Comparison of ENCODE assay signal across 18 cellular contexts in genomic region chr2:112277591-112278220, GRCh38. TPM values are rescaled to one million over a fixed set of nuclear protein-coding genes. Genes with fewer than 3 reads are reported as not detected.
DNase-seq lines count a peak whose midpoint lies in the region; ATAC-seq and TF ChIP-seq lines count a peak whose summit lies in the region.
"Had no signal": no experiment of that assay in that cellular context is flagged by ENCODE, and none has a peak within 500 bp of the region (broad histone marks: within the 10 kb centered on the region; RNA-seq: fewer than 3 reads in every experiment).

No MANE protein-coding gene starts in this region.

- DNase-seq in trophoblast cell (no peak), HUDEP-2 (lab: John Stamatoyannopoulos, UW; ENCODE audit: unreplicated experiment in 76 of 76) (no peak)
- no peak for DNase-seq in natural killer cell treated with Interleukin-12 subunit alpha and Interleukin-12 subunit beta and Interleukin-15 and Interleukin-18, amount 100 ng/mL, for 72 hours (ENCODE audit: low spot score)
- no peak for DNase-seq in stimulated activated CD4-positive, alpha-beta T cell treated with anti-CD3 and anti-CD28 coated beads, Interleukin-15, amount 100 ng/mL, for 24 hours
- DNase-seq: activated naive CD4-positive, alpha-beta T cell treated with anti-CD3 and anti-CD28 coated beads, Interleukin-2, amount 10 ng/mL, durations not matched to agents 7 days and 5 days; BE2C; esophagus squamous epithelium; hippocampal formation; kidney glomerular epithelial cell; midbrain; NCI-H187 treated with DMSO at 0.1 percent for 48 hours; NCI-H526 treated with DMSO at 0.1 percent for 48 hours; Peyer's patch had no signal

- peak overlapping the region in 10 of 11 experiments; percentile 4 to 94 (median 78); a peak in 13 of 22 replicates for H3K4me2 ChIP-seq in BLaER1 treated with 17β-estradiol and CSF1 and Interleukin-3, amounts not matched to agents 10 nM and 100 nM
- H3K4me2 ChIP-seq in DOHH2 (ENCODE audit: low read length), result peak overlapping the region; percentile 59
- peak overlapping the region; percentile 77 for H3K4me2 ChIP-seq in neural cell (ENCODE audit: low read length)
- no peak overlapping the region for H3K4me2 ChIP-seq in trophoblast cell (ENCODE audit: low read length)

- no peaks in the 10 kb centered on the region for H3K36me3 ChIP-seq in BLaER1 treated with 17β-estradiol and CSF1 and Interleukin-3, amounts not matched to agents 10 nM and 100 nM
- H3K36me3 ChIP-seq in DOHH2 (ENCODE audit: control insufficient read depth, low read length), result peaks cover 4% of the 10 kb centered on the region
- no peaks in the 10 kb centered on the region for H3K36me3 ChIP-seq in neural cell (ENCODE audit: insufficient read depth, low read length)
- H3K36me3 ChIP-seq in trophoblast cell (ENCODE audit: control insufficient read depth in 1 of 2, insufficient read depth in 2 of 2, low read length in 2 of 2), result no peaks in the 10 kb centered on the region
- H3K36me3 ChIP-seq: BE2C, esophagus squamous epithelium, Peyer's patch had no signal

- H3K4me3 Mint-ChIP-seq in activated T-helper 17 cell treated with anti-CD3 and anti-CD28 coated beads, Interleukin-2, amount 50 U/mL, for 72 hours, result peak overlapping the region; percentile 86
- H3K4me3 Mint-ChIP-seq in natural killer cell treated with Interleukin-12 subunit alpha and Interleukin-12 subunit beta and Interleukin-15 and Interleukin-18, amount 100 ng/mL, for 72 hours, result no peak overlapping the region

- H2BK5ac ChIP-seq in trophoblast cell (ENCODE audit: low read depth, low read length, poor library complexity), result no peak overlapping the region

- no CpG with 5 or more reads among the region's 5 CpGs for WGBS in trophoblast cell (ENCODE audit: extremely low coverage, insufficient coverage, insufficient read length)

- no peak for TF ChIP-seq EP300 in neural cell (conservative IDR thresholded peaks at IDR 0.05; ENCODE audit: poor library complexity, severe bottlenecking)

- TF ChIP-seq CTCF in DOHH2 (IDR thresholded peaks at IDR 0.05; ENCODE audit: low read depth, low read length, poor library complexity, severe bottlenecking), result no peak
- TF ChIP-seq CTCF in neural cell (IDR thresholded peaks at IDR 0.05; ENCODE audit: poor library complexity, severe bottlenecking), result no peak

- no peaks in the 10 kb centered on the region for H4K20me1 ChIP-seq in BLaER1 treated with 17β-estradiol and CSF1 and Interleukin-3, amounts not matched to agents 10 nM and 100 nM
- no peaks in the 10 kb centered on the region for H4K20me1 ChIP-seq in DOHH2 (ENCODE audit: control insufficient read depth, insufficient read depth, low read depth, low read length)
- H4K20me1 ChIP-seq in neural cell (ENCODE audit: insufficient read depth), result no peaks in the 10 kb centered on the region

- H2BK120ac ChIP-seq in trophoblast cell (ENCODE audit: insufficient read depth, low read length, poor library complexity), result no peak overlapping the region

- H4K91ac ChIP-seq in trophoblast cell (ENCODE audit: low read depth, low read length), result no peak overlapping the region

- H3K4me3 ChIP-seq in BLaER1 treated with 17β-estradiol and CSF1 and Interleukin-3, amounts not matched to agents 10 nM and 100 nM, result no peak overlapping the region
- H3K4me3 ChIP-seq in DOHH2 (ENCODE audit: low read length) (peak overlapping the region; percentile 85), neural cell (ENCODE audit: low read length) (peak overlapping the region; percentile 94), trophoblast cell (ENCODE audit: low read depth, low read length) (no peak overlapping the region)
- H3K4me3 ChIP-seq: Peyer's patch had no signal

- no peaks in the 10 kb centered on the region for H3K27me3 Mint-ChIP-seq in activated T-helper 17 cell treated with anti-CD3 and anti-CD28 coated beads, Interleukin-2, amount 50 U/mL, for 72 hours
- no peaks in the 10 kb centered on the region for H3K27me3 Mint-ChIP-seq in natural killer cell treated with Interleukin-12 subunit alpha and Interleukin-12 subunit beta and Interleukin-15 and Interleukin-18, amount 100 ng/mL, for 72 hours
- H3K27me3 Mint-ChIP-seq: type B pancreatic cell had no signal

- no peak overlapping the region; a peak in 1 of 22 replicates for H3K9ac ChIP-seq in BLaER1 treated with 17β-estradiol and CSF1 and Interleukin-3, amounts not matched to agents 10 nM and 100 nM
- no peak overlapping the region for H3K9ac ChIP-seq in neural cell (ENCODE audit: low read length)
- no peak overlapping the region for H3K9ac ChIP-seq in trophoblast cell (ENCODE audit: low read length)

- H3F3A ChIP-seq in DOHH2 (ENCODE audit: control insufficient read depth, insufficient read depth) (peaks cover 8% of the 10 kb centered on the region), neural cell (ENCODE audit: insufficient read depth, low read length, poor library complexity, severe bottlenecking) (no peaks in the 10 kb centered on the region)

- H4K8ac ChIP-seq in trophoblast cell (ENCODE audit: low read depth, low read length), result no peak overlapping the region

- no peak overlapping the region for H3K23ac ChIP-seq in trophoblast cell (ENCODE audit: low read length)

- TF ChIP-seq RAD21 in neural cell (conservative IDR thresholded peaks at IDR 0.05), result no peak

- no peaks in the 10 kb centered on the region for H3K9me2 ChIP-seq in DOHH2 (replicated peaks; ENCODE audit: control insufficient read depth, low read length)
- H3K9me2 ChIP-seq in neural cell (ENCODE audit: insufficient read depth, low read length), result no peaks in the 10 kb centered on the region

- no peaks in the 10 kb centered on the region for H3K36me3 Mint-ChIP-seq in activated T-helper 17 cell treated with anti-CD3 and anti-CD28 coated beads, Interleukin-2, amount 50 U/mL, for 72 hours (ENCODE audit: low read depth)
- no peaks in the 10 kb centered on the region for H3K36me3 Mint-ChIP-seq in natural killer cell treated with Interleukin-12 subunit alpha and Interleukin-12 subunit beta and Interleukin-15 and Interleukin-18, amount 100 ng/mL, for 72 hours
- H3K36me3 Mint-ChIP-seq: activated naive CD4-positive, alpha-beta T cell treated with anti-CD3 and anti-CD28 coated beads, Interleukin-2, amount 10 ng/mL, durations not matched to agents 7 days and 5 days; type B pancreatic cell had no signal

- H3K18ac ChIP-seq in trophoblast cell (ENCODE audit: low read length), result no peak overlapping the region

- H2AFZ ChIP-seq in neural cell (ENCODE audit: low read depth, low read length) (no peak overlapping the region), trophoblast cell (ENCODE audit: insufficient read depth, low read length, poor library complexity) (no peak overlapping the region)

- no peak overlapping the region for H3K4ac ChIP-seq in trophoblast cell (ENCODE audit: low read depth, low read length)

- no peak overlapping the region for H3K14ac ChIP-seq in trophoblast cell (ENCODE audit: low read length)

- no peaks in the 10 kb centered on the region for H3K9me3 ChIP-seq in BLaER1 treated with 17β-estradiol and CSF1 and Interleukin-3, amounts not matched to agents 10 nM and 100 nM (replicated peaks in 1 of 11)
- H3K9me3 ChIP-seq in DOHH2 (ENCODE audit: control insufficient read depth, insufficient read depth, low read length), result no peaks in the 10 kb centered on the region
- H3K9me3 ChIP-seq in neural cell (ENCODE audit: low read length), result no peaks in the 10 kb centered on the region
- H3K9me3 ChIP-seq in trophoblast cell (ENCODE audit: insufficient read depth, low read depth, low read length), result no peaks in the 10 kb centered on the region
- H3K9me3 ChIP-seq: BE2C, esophagus squamous epithelium, Peyer's patch had no signal

- no peak overlapping the region for H2AK5ac ChIP-seq in trophoblast cell (ENCODE audit: low read length)

- H2BK12ac ChIP-seq in trophoblast cell (ENCODE audit: low read length), result no peak overlapping the region

- ATAC-seq in activated T-helper 17 cell treated with anti-CD3 and anti-CD28 coated beads, Interleukin-2, amount 50 U/mL, for 72 hours (replicated peaks), result no peak
- no peak for ATAC-seq in natural killer cell treated with Interleukin-12 subunit alpha and Interleukin-12 subunit beta and Interleukin-15 and Interleukin-18, amount 100 ng/mL, for 72 hours

- H3K27ac ChIP-seq in BLaER1 treated with 17β-estradiol and CSF1 and Interleukin-3, amounts not matched to agents 10 nM and 100 nM, result no peak overlapping the region
- H3K27ac ChIP-seq in DOHH2 (ENCODE audit: low read depth, low read length), result no peak overlapping the region
- no peak overlapping the region for H3K27ac ChIP-seq in neural cell (ENCODE audit: low read length)
- no peak overlapping the region for H3K27ac ChIP-seq in trophoblast cell (ENCODE audit: low read depth, low read length)
- H3K27ac ChIP-seq: Peyer's patch had no signal

- H3K79me2 ChIP-seq in DOHH2 (ENCODE audit: control insufficient read depth, low read length) (peaks cover 19% of the 10 kb centered on the region), neural cell (replicated peaks; ENCODE audit: insufficient read depth, low read length) (peaks cover 4% of the 10 kb centered on the region), trophoblast cell (ENCODE audit: control insufficient read depth, insufficient read depth, low read length, poor library complexity) (peaks cover 4% of the 10 kb centered on the region)

- peak overlapping the region; percentile 33 for H3K27ac Mint-ChIP-seq in activated T-helper 17 cell treated with anti-CD3 and anti-CD28 coated beads, Interleukin-2, amount 50 U/mL, for 72 hours
- H3K27ac Mint-ChIP-seq in natural killer cell treated with Interleukin-12 subunit alpha and Interleukin-12 subunit beta and Interleukin-15 and Interleukin-18, amount 100 ng/mL, for 72 hours, result no peak overlapping the region
- H3K27ac Mint-ChIP-seq: activated naive CD4-positive, alpha-beta T cell treated with anti-CD3 and anti-CD28 coated beads, Interleukin-2, amount 10 ng/mL, durations not matched to agents 7 days and 5 days; type B pancreatic cell had no signal

- no peak overlapping the region for H4K12ac ChIP-seq in trophoblast cell (ENCODE audit: low read depth, low read length)

- H3K4me1 ChIP-seq in BLaER1 treated with 17β-estradiol and CSF1 and Interleukin-3, amounts not matched to agents 10 nM and 100 nM, result peaks cover 6 to 30% (median 19%) of the 10 kb centered on the region in 10 experiments; a peak in 19 of 20 replicates
- H3K4me1 ChIP-seq in DOHH2 (ENCODE audit: control insufficient read depth, low read length) (peaks cover 22% of the 10 kb centered on the region), trophoblast cell (ENCODE audit: control insufficient read depth in 1 of 2, insufficient read depth in 2 of 2, low read length in 2 of 2) (no peaks in the 10 kb centered on the region)
- H3K4me1 ChIP-seq: BE2C had no signal

- H3K9me3 Mint-ChIP-seq in activated T-helper 17 cell treated with anti-CD3 and anti-CD28 coated beads, Interleukin-2, amount 50 U/mL, for 72 hours, result no peaks in the 10 kb centered on the region
- H3K9me3 Mint-ChIP-seq in natural killer cell treated with Interleukin-12 subunit alpha and Interleukin-12 subunit beta and Interleukin-15 and Interleukin-18, amount 100 ng/mL, for 72 hours, result no peaks in the 10 kb centered on the region
- H3K9me3 Mint-ChIP-seq: activated naive CD4-positive, alpha-beta T cell treated with anti-CD3 and anti-CD28 coated beads, Interleukin-2, amount 10 ng/mL, durations not matched to agents 7 days and 5 days; type B pancreatic cell had no signal

- no peaks in the 10 kb centered on the region for H3K27me3 ChIP-seq in BLaER1 treated with 17β-estradiol and CSF1 and Interleukin-3, amounts not matched to agents 10 nM and 100 nM
- H3K27me3 ChIP-seq in DOHH2 (ENCODE audit: control insufficient read depth, low read length) (no peaks in the 10 kb centered on the region), neural cell (ENCODE audit: insufficient read depth, low read depth, low read length) (no peaks in the 10 kb centered on the region), trophoblast cell (ENCODE audit: insufficient read depth, low read length) (no peaks in the 10 kb centered on the region)
- H3K27me3 ChIP-seq: BE2C, esophagus squamous epithelium, Peyer's patch had no signal

- peaks cover 8% of the 10 kb centered on the region for H3K79me1 ChIP-seq in trophoblast cell (ENCODE audit: low read length)

- H3K4me1 Mint-ChIP-seq in activated T-helper 17 cell treated with anti-CD3 and anti-CD28 coated beads, Interleukin-2, amount 50 U/mL, for 72 hours, result peaks cover 10% of the 10 kb centered on the region
- H3K4me1 Mint-ChIP-seq in natural killer cell treated with Interleukin-12 subunit alpha and Interleukin-12 subunit beta and Interleukin-15 and Interleukin-18, amount 100 ng/mL, for 72 hours (ENCODE audit: low read depth in 2 of 2), result peaks cover 8 to 21% of the 10 kb centered on the region in 2 donors

RNA-seq across cellular contexts. Expression of gene ZC3H6, which starts 2.3 kb away (rescaled TPM):
- total RNA-seq in activated T-helper 17 cell treated with anti-CD3 and anti-CD28 coated beads, Interleukin-2, amount 50 U/mL, for 72 hours, result 10 to 100 TPM in 1 of 2 donors, 1 to 10 TPM in 1; 2.1 to 11.8 TPM
- polyA plus RNA-seq in neural cell, result 6.1 and 6.8 TPM in 2 replicates
- polyA minus RNA-seq in neural cell, result 26.1 and 34.5 TPM in 2 replicates
- 4.4 and 5.2 TPM in 2 replicates for polyA plus RNA-seq in trophoblast cell (2013)
- 1 to 10 TPM; 2.6 to 3.4 TPM for total RNA-seq in natural killer cell treated with Interleukin-12 subunit alpha and Interleukin-12 subunit beta and Interleukin-15 and Interleukin-18, amount 100 ng/mL, for 72 hours

RNA-seq across cellular contexts. Expression of gene ZC3H8, which starts 22.9 kb away (rescaled TPM):
- total RNA-seq in activated T-helper 17 cell treated with anti-CD3 and anti-CD28 coated beads, Interleukin-2, amount 50 U/mL, for 72 hours, result 10 to 100 TPM; 21.2 to 29.5 TPM
- polyA plus RNA-seq in neural cell, result 22.6 and 26.5 TPM in 2 replicates
- 43.3 and 96.9 TPM in 2 replicates for polyA minus RNA-seq in neural cell
- 11.4 and 12.5 TPM in 2 replicates for polyA plus RNA-seq in trophoblast cell (2013)
- total RNA-seq in natural killer cell treated with Interleukin-12 subunit alpha and Interleukin-12 subunit beta and Interleukin-15 and Interleukin-18, amount 100 ng/mL, for 72 hours, result 10 to 100 TPM; 14.1 to 34.7 TPM

Comparison
In these comparisons a context has a peak if more than half of its experiments do, and no peak if none do; other contexts are left out.
1. H3K4me3 ChIP-seq: peak in DOHH2 (single experiment) and neural cell (single experiment); none in BLaER1 treated with 17β-estradiol and CSF1 and Interleukin-3, amounts not matched to agents 10 nM and 100 nM (0 of 10) and trophoblast cell (single experiment).